8 cellular contexts compared by ENCODE assay signal in genomic region chr1:241998412-241998921, GRCh38.
DNase-seq lines count a peak whose midpoint lies in the region; ATAC-seq and TF ChIP-seq lines count a peak whose summit lies in the region.

No MANE protein-coding gene starts in this region.

- no peaks in the 10 kb centered on the region for H3K36me3 ChIP-seq in neuron (ENCODE audit: insufficient read depth, low read length)

- no peaks in the 10 kb centered on the region for H3K9me3 ChIP-seq in neuron (ENCODE audit: low read length)

- peak; percentile 89 for ATAC-seq in HG03066 (IDR thresholded peaks at IDR 0.05; ENCODE audit: low read depth, unreplicated experiment)

- TF ChIP-seq CTCF in foreskin fibroblast (IDR thresholded peaks at IDR 0.05; ENCODE audit: low read depth, low read length): peak; percentile 92

- DNase-seq in NCI-H2171 treated with DMSO at 0.1 percent for 48 hours (lab: John Stamatoyannopoulos, UW) (peak; percentile 12), NCI-H2171 (lab: John Stamatoyannopoulos, UW) (no peak), RKO (ENCODE audit: low spot score) (peak; percentile 100), foreskin fibroblast (peak; percentile 66 to 90), stromal cell of bone marrow (ENCODE audit: low read depth) (peak; percentile 75)
- DNase-seq in activated T-helper 9 cell treated with anti-CD3 and anti-CD28 coated beads, Interleukin-2, amount 50 U/mL, for 16 hours (ENCODE audit: low read depth): peak; percentile 4

- peaks cover 11% of the 10 kb centered on the region for H3K4me1 ChIP-seq in neuron (ENCODE audit: insufficient read depth, low read length)

- peak overlapping the region; percentile 52 for H2AFZ ChIP-seq in neuron (ENCODE audit: low read depth, low read length)

- H3K27me3 ChIP-seq in neuron (ENCODE audit: insufficient read depth, low read length): no peaks in the 10 kb centered on the region

- H3K4me3 ChIP-seq in foreskin fibroblast (ENCODE audit: low read depth in 1 of 2, low read length in 2 of 2) (peak overlapping the region; percentile 32 to 43), neuron (ENCODE audit: low read length) (peak overlapping the region; percentile 38)
